In genomic region chr18:57439617-57439975, GRCh38 we compare ENCODE assay signal across 18 cellular contexts. TPM values are rescaled to one million over a fixed set of nuclear protein-coding genes. Genes with fewer than 3 reads are reported as not detected.
DNase-seq lines count a peak whose midpoint lies in the region; ATAC-seq, FAIRE-seq and TF ChIP-seq lines count a peak whose summit lies in the region.
"Had no signal": no experiment of that assay in that cellular context is flagged by ENCODE, and none has a peak within 500 bp of the region (broad histone marks: within the 10 kb centered on the region; RNA-seq: fewer than 3 reads in every experiment).

No MANE protein-coding gene starts in this region.

- WGBS in H1 (ENCODE audit: extremely low coverage in 1 of 2, insufficient coverage in 1 of 2, insufficient read length in 1 of 2, insufficient replicate concordance in 2 of 2, low coverage in 1 of 2, low lambda C conversion rate in 2 of 2, missing lambda C conversion rate in 1 of 2), 2 experiments: 2% methylated on average over 26 of the region's 26 CpGs; no CpG with 5 or more reads in 1 of the 2 experiments

- H3K9ac ChIP-seq in ES-I3 (ENCODE audit: low read depth, low read length): peak overlapping the region; percentile 25; the same call in 1 of the 2 replicates
- no peak overlapping the region for H3K9ac ChIP-seq in H1 (replicated peaks in 1 of 4; ENCODE audit: extremely low read depth in 1 of 4, low read depth in 3 of 4, low read length in 3 of 4)

- peaks cover 3% of the 10 kb centered on the region for H3K36me3 Mint-ChIP-seq in activated CD4-positive, alpha-beta T cell treated with anti-CD3 and anti-CD28 coated beads for 36 hours (ENCODE audit: low read depth)
- no peaks in the 10 kb centered on the region for H3K36me3 Mint-ChIP-seq in nephron progenitor cell (ENCODE audit: low read depth)

- intact Hi-C loops in activated CD4-positive, alpha-beta T cell treated with anti-CD3 and anti-CD28 coated beads for 36 hours (cut with DNase I, micrococcal nuclease): loop anchor here in 1 of 2 experiments (2.0 to 10.0 kb wide), 4 partner anchors 571 to 1855 kb away; partner anchors contain the start of gene TCF4

- no peak overlapping the region for H2BK5ac ChIP-seq in H1 (ENCODE audit: low read depth, low read length)

- H3K27ac Mint-ChIP-seq in activated CD4-positive, alpha-beta T cell treated with anti-CD3 and anti-CD28 coated beads for 36 hours: no peak overlapping the region
- H3K27ac Mint-ChIP-seq in nephron progenitor cell: no peak overlapping the region
- H3K27ac Mint-ChIP-seq: stimulated activated effector memory CD8-positive, alpha-beta T cell treated with anti-CD3 and anti-CD28 coated beads, Interleukin-12 subunit alpha, Interleukin-12 subunit beta, amount 100 ng/mL, for 72 hours had no signal

- H3K56ac ChIP-seq in H1 (replicated peaks; ENCODE audit: insufficient read length, low read depth, low read length): no peak overlapping the region

- no peak overlapping the region for H4K5ac ChIP-seq in H1 (ENCODE audit: insufficient read length, low read depth, low read length)

- peaks cover 12 to 40% of the 10 kb centered on the region in 2 experiments for H4K20me1 ChIP-seq in H1 (replicated peaks in 1 of 2; ENCODE audit: control insufficient read depth in 1 of 2, insufficient read depth in 2 of 2, low read length in 2 of 2)

- FAIRE-seq in H1 (lab: Jason Lieb, UNC): no peak
- FAIRE-seq: A204.1, GM18507 had no signal

- no peak overlapping the region for H3K4me3 Mint-ChIP-seq in activated CD4-positive, alpha-beta T cell treated with anti-CD3 and anti-CD28 coated beads for 36 hours
- peak overlapping the region; percentile 81 for H3K4me3 Mint-ChIP-seq in nephron progenitor cell
- H3K4me3 Mint-ChIP-seq: stimulated activated effector memory CD8-positive, alpha-beta T cell treated with anti-CD3 and anti-CD28 coated beads, Interleukin-12 subunit alpha, Interleukin-12 subunit beta, amount 100 ng/mL, for 72 hours had no signal

- no peak for TF ChIP-seq EP300 in H1 (IDR thresholded peaks at IDR 0.05; ENCODE audit: borderline replicate concordance in 1 of 2, low read depth in 2 of 2, low read length in 2 of 2)

- H4K91ac ChIP-seq in H1 (replicated peaks; ENCODE audit: insufficient read length, low read length): no peak overlapping the region

- H3K4me2 ChIP-seq in H1 (ENCODE audit: insufficient read depth in 1 of 2, low read depth in 2 of 2, low read length in 2 of 2): peak overlapping the region; percentile 79 to 93

- H2BK120ac ChIP-seq in H1 (replicated peaks; ENCODE audit: low read depth, low read length): no peak overlapping the region

- H3K27me3 ChIP-seq in H1 (replicated peaks in 1 of 4; ENCODE audit: control insufficient read depth in 3 of 4, extremely low read depth in 1 of 4, insufficient read depth in 3 of 4, low read length in 3 of 4): peaks cover 74 to 93% (median 89%) of the 10 kb centered on the region in 4 experiments

- no peak overlapping the region for H3K27ac ChIP-seq in H1 (ENCODE audit: low read depth, low read length)
- H3K27ac ChIP-seq: epithelial cell of prostate had no signal

- H2AFZ ChIP-seq in H1 (ENCODE audit: low read length): no peak overlapping the region

- ATAC-seq in activated CD4-positive, alpha-beta T cell treated with anti-CD3 and anti-CD28 coated beads for 36 hours: no peak
- ATAC-seq in GM19397 (IDR thresholded peaks at IDR 0.05; ENCODE audit: unreplicated experiment) (no peak), GM19455 (IDR thresholded peaks at IDR 0.05; ENCODE audit: unreplicated experiment) (no peak)
- ATAC-seq: left colon; stimulated activated effector memory CD8-positive, alpha-beta T cell treated with anti-CD3 and anti-CD28 coated beads, Interleukin-12 subunit alpha, Interleukin-12 subunit beta, amount 100 ng/mL, for 72 hours had no signal

- H3K14ac ChIP-seq in H1 (ENCODE audit: insufficient read length): no peak overlapping the region

- no peak overlapping the region for H2BK12ac ChIP-seq in H1 (ENCODE audit: low read depth, low read length)

- no peak for TF ChIP-seq POLR2A in H1 (IDR thresholded peaks at IDR 0.05; ENCODE audit: control extremely low read depth in 1 of 2, low read depth in 2 of 2, low read length in 2 of 2)

- H2BK15ac ChIP-seq in H1 (ENCODE audit: low read length): no peak overlapping the region

- DNase-seq in activated CD4-positive, alpha-beta T cell treated with anti-CD3 and anti-CD28 coated beads for 36 hours: peak; percentile 18
- no peak for DNase-seq in activated CD4-positive, alpha-beta T cell treated with anti-CD3 and anti-CD28 coated beads for 1 hour
- peak in 1 of 2 experiments; percentile 87 for DNase-seq in H1 (ENCODE audit: low read depth in 1 of 2, low spot score in 2 of 2)
- DNase-seq in nephron progenitor cell: peak; percentile 42
- no peak for DNase-seq in MV-4-11 (lab: John Stamatoyannopoulos, UW)
- DNase-seq: IMR-90, left colon, NCI-H226, SIG-M5, T1000 had no signal

- no peak overlapping the region for H2AK5ac ChIP-seq in H1 (ENCODE audit: low read depth, low read length)

- H3K23me2 ChIP-seq in H1 (ENCODE audit: low read depth, low read length): peaks cover 20% of the 10 kb centered on the region

- H3K4me1 ChIP-seq in ES-I3 (ENCODE audit: insufficient read depth, low read length) (no peaks in the 10 kb centered on the region), H1 (replicated peaks in 1 of 4; ENCODE audit: control insufficient read depth in 3 of 4, insufficient read depth in 4 of 4, low read length in 3 of 4) (peaks cover 3 to 54% (median 35%) of the 10 kb centered on the region in 4 experiments)
- H3K4me1 ChIP-seq: Caco-2 had no signal

- H3K4me3 ChIP-seq in H1 (ENCODE audit: extremely low read depth in 1 of 4, insufficient read depth in 2 of 4, low read depth in 3 of 4, low read length in 4 of 4): peak overlapping the region; percentile 1 to 62 (median 16); a peak in 5 of 8 replicates

- H2BK20ac ChIP-seq in H1 (ENCODE audit: low read length): no peak overlapping the region

- no peak overlapping the region for H3K4ac ChIP-seq in H1 (replicated peaks; ENCODE audit: insufficient read length, low read depth, low read length)

- no peaks in the 10 kb centered on the region for H3K79me2 ChIP-seq in H1 (ENCODE audit: control insufficient read depth in 1 of 2, insufficient read depth in 2 of 2, low read length in 2 of 2)

- no peaks in the 10 kb centered on the region; the same call in 1 of the 2 replicates for H3K79me1 ChIP-seq in H1 (ENCODE audit: low read depth, low read length)

- peaks cover 47% of the 10 kb centered on the region for H3K4me1 Mint-ChIP-seq in activated CD4-positive, alpha-beta T cell treated with anti-CD3 and anti-CD28 coated beads for 36 hours
- peaks cover 56% of the 10 kb centered on the region for H3K4me1 Mint-ChIP-seq in nephron progenitor cell

- H3K9me3 Mint-ChIP-seq in activated CD4-positive, alpha-beta T cell treated with anti-CD3 and anti-CD28 coated beads for 36 hours (ENCODE audit: low read depth): no peaks in the 10 kb centered on the region
- no peaks in the 10 kb centered on the region for H3K9me3 Mint-ChIP-seq in nephron progenitor cell

- CTCF ChIA-PET in activated CD4-positive, alpha-beta T cell treated with anti-CD3 and anti-CD28 coated beads for 36 hours (lab: Charles Lee): interaction anchor here (0.8 kb wide), 1 partner anchor 124 kb away, joined by 3 read pairs; no protein-coding TSS in a partner anchor
- CTCF ChIA-PET in H1 (lab: Charles Lee; ENCODE audit: partially characterized antibody): interaction anchor here (1.1 to 2.1 kb wide), 7 partner anchors 7 to 692 kb away, joined by 3 to 11 read pairs (median 4); no protein-coding TSS in a partner anchor

- H3K23ac ChIP-seq in H1 (ENCODE audit: insufficient read length): no peak overlapping the region

- H3K27me3 Mint-ChIP-seq in activated CD4-positive, alpha-beta T cell treated with anti-CD3 and anti-CD28 coated beads for 36 hours: peaks cover 79% of the 10 kb centered on the region
- peaks cover 100% of the 10 kb centered on the region for H3K27me3 Mint-ChIP-seq in nephron progenitor cell (ENCODE audit: low read depth, poor library complexity)

- no peak for TF ChIP-seq RAD21 in H1 (IDR thresholded peaks at IDR 0.05 in 1 of 2, conservative IDR thresholded peaks at IDR 0.05 in 1 of 2; ENCODE audit: low read depth in 2 of 2, low read length in 2 of 2)

- H3K36me3 ChIP-seq in ES-I3 (ENCODE audit: insufficient read depth, low read length): no peaks in the 10 kb centered on the region
- peaks cover 0 to 12% (median 0%) of the 10 kb centered on the region in 4 experiments; a peak in 1 of 8 replicates for H3K36me3 ChIP-seq in H1 (ENCODE audit: control insufficient read depth in 2 of 4, insufficient read depth in 4 of 4, low read length in 3 of 4)

- no peak overlapping the region for H4K8ac ChIP-seq in H1 (ENCODE audit: extremely low read depth, insufficient read depth, low read length)

- no peak overlapping the region for H3K18ac ChIP-seq in H1 (ENCODE audit: extremely low read depth, low read length)

- no peak for TF ChIP-seq CTCF in H1 (IDR thresholded peaks at IDR 0.05; ENCODE audit: control extremely low read depth in 1 of 3, insufficient read depth in 1 of 3, low read depth in 1 of 3, low read length in 3 of 3)
- TF ChIP-seq CTCF in nephron progenitor cell (IDR thresholded peaks at IDR 0.05): no peak

- H3K9me3 ChIP-seq in ES-I3 (ENCODE audit: control insufficient read depth, insufficient read depth, low read length): no peaks in the 10 kb centered on the region
- H3K9me3 ChIP-seq in H1 (ENCODE audit: insufficient read depth in 2 of 2, low read depth in 1 of 2, low read length in 1 of 2): no peaks in the 10 kb centered on the region
- H3K9me3 ChIP-seq: Caco-2 had no signal

- POLR2A ChIA-PET in activated CD4-positive, alpha-beta T cell treated with anti-CD3 and anti-CD28 coated beads for 36 hours (lab: Charles Lee): no interaction called here
- POLR2A ChIA-PET in H1 (lab: Charles Lee; ENCODE audit: partially characterized antibody): interaction anchor here (0.5 to 3.6 kb wide), 2 partner anchors 10 to 329 kb away, joined by 3 to 18 read pairs; no protein-coding TSS in a partner anchor

TF ChIP-seq in H1, 55 proteins besides CTCF, POLR2A, EP300 and RAD21 (continues in another document):
- TF ChIP-seq SIN3A (conservative IDR thresholded peaks at IDR 0.05 in 1 of 2, IDR thresholded peaks at IDR 0.05 in 1 of 2; ENCODE audit: low read depth in 1 of 2, low read length in 2 of 2) (0 out of 4 replicates have a peak, but pooled peaks of 1 of the 2 experiments have one; percentile 22), HDAC2 (IDR thresholded peaks at IDR 0.05; ENCODE audit: borderline replicate concordance in 1 of 2, low read depth in 2 of 2, low read length in 2 of 2) (no peak)

RNA-seq across cellular contexts. Expression of gene ONECUT2, which starts 4.4 kb away (rescaled TPM):
- total RNA-seq in activated CD4-positive, alpha-beta T cell treated with anti-CD3 and anti-CD28 coated beads for 36 hours: under 1 TPM in 1 of 2 experiments, not detected in 1; under 0.01 TPM
- total RNA-seq in H1 (2021; fragmentation: NEBNext Ultra II Directional; extraction: Animal tissue kit (Norgen Biotek cat#: 25700)): 1.9 and 3.3 TPM in 2 replicates
- polyA plus RNA-seq in H1 (2011; rRNA removed): 0.22 and 0.38 TPM in 2 replicates
- 0.26 TPM for polyA plus RNA-seq in H1 (2011; cell fraction: cytosol; rRNA removed)
- 0.63 TPM for polyA plus RNA-seq in H1 (2011; cell fraction: nucleus; rRNA removed)
- 0.40 to 0.98 TPM (median 0.74 TPM) in 4 replicates for polyA plus RNA-seq in H1 (2012, experiment 1 of 2)
- 0.03 TPM for polyA plus RNA-seq in H1 (2012, experiment 2 of 2)
- polyA plus RNA-seq in H1 (2013, experiment 1 of 2): 1.1 TPM
- polyA plus RNA-seq in H1 (2013, experiment 2 of 2): 0.92 TPM
- 1.3 and 3.5 TPM in 2 replicates for polyA minus RNA-seq in H1 (2011; rRNA and poly(A)+ RNA removed)
- 1.5 TPM for polyA minus RNA-seq in H1 (2011; cell fraction: cytosol; rRNA and poly(A)+ RNA removed)
- polyA minus RNA-seq in H1 (2011; cell fraction: nucleus; rRNA and poly(A)+ RNA removed): 3.0 TPM

Comparison
In these comparisons a context has a peak if more than half of its experiments do, and no peak if none do; other contexts are left out.
1. DNase-seq: peak in activated CD4-positive, alpha-beta T cell treated with anti-CD3 and anti-CD28 coated beads for 36 hours (single experiment) and nephron progenitor cell (single experiment); none in activated CD4-positive, alpha-beta T cell treated with anti-CD3 and anti-CD28 coated beads for 1 hour (single experiment) and MV-4-11 (single experiment).